ENCODE assay signal across 1 cellular context in genomic region chr14:105484069-105484996, GRCh38.
TF ChIP-seq lines count a peak whose summit lies in the region.

No MANE protein-coding gene starts in this region.

TF ChIP-seq in WTC11, 78 proteins besides CTCF, POLR2A, EP300 and RAD21 (continued from another document):
- TF ChIP-seq ZNF512 (CRISPR knock-in tag; IDR thresholded peaks at IDR 0.05; ENCODE audit: borderline replicate concordance) (no peak), ZNF281 (CRISPR knock-in tag; IDR thresholded peaks at IDR 0.05) (no peak)
